In the genomic region with DNA sequence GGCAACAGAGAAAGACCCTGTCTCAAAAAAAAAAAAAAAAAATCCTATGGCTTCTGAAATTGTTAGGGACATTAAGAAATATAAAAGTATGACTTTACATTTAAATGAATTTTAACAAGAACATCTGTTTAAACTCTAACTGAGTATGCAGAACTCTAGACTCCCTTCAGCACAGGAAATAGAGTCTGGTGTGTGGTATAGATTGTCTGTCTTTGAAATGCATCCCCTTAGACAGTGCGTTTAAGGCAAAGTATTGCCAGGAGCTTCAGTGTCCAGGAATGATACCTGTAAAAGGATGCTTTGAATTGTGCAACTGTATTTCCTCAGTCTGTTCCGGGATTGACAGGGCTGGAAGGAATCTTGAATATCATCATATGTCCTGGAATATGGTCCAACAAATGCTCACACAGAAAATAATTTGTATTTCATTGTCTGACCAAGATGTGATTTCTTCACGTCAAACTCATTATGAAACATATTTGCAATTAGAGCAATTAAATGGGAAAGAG, we compare ENCODE assay signal across 20 cellular contexts.
DNase-seq lines count a peak whose midpoint lies in the region; ATAC-seq, FAIRE-seq and TF ChIP-seq lines count a peak whose summit lies in the region.
"Had no signal": no experiment of that assay in that cellular context is flagged by ENCODE, and none has a peak within 500 bp of the region (broad histone marks: within the 10 kb centered on the region; RNA-seq: fewer than 3 reads in every experiment).

No MANE protein-coding gene starts in this region.

- DNase-seq in HepG2 (ENCODE audit: low spot score) (no peak), right lobe of liver (no peak), Kasumi-1 (lab: John Stamatoyannopoulos, UW) (peak; percentile 2 to 3), spleen (no peak), MG63 (no peak), H7 (no peak)
- DNase-seq in activated effector memory CD4-positive, alpha-beta T cell treated with anti-CD3 and anti-CD28 coated beads, Interleukin-2, amount 50 U/mL, for 16 hours = no peak
- DNase-seq: Caco-2; CD8-positive, alpha-beta T cell; EL; GDM1; HFFc6 had no signal

- 25% methylated on average over 3 of the region's 3 CpGs for WGBS in HepG2 (ENCODE audit: low lambda C conversion rate)
- 67% methylated on average over 3 of the region's 3 CpGs for WGBS in right lobe of liver (ENCODE audit: insufficient coverage, low coverage, low lambda C conversion rate, missing lambda C conversion rate)
- WGBS in spleen, 5 donors = 67 to 79% (median 74%) methylated on average over 3 of the region's 3 CpGs

- H3K27ac ChIP-seq in HepG2 (ENCODE audit: extremely low read length, insufficient read depth, low read length) (no peak overlapping the region), right lobe of liver (no peak overlapping the region), VCaP (0 out of 2 replicates have a peak overlapping the region, but pooled peaks have one; percentile 10), spleen (peak overlapping the region in 6 of 8 donors; percentile 47 to 75 (median 63))
- H3K27ac ChIP-seq: 22Rv1, BLaER1, C4-2B had no signal

- no peak overlapping the region for H3K4me2 ChIP-seq in HepG2 (ENCODE audit: low read depth, low read length)
- H3K4me2 ChIP-seq: BLaER1, GM23338 had no signal

- FAIRE-seq in HepG2 (lab: Jason Lieb, UNC) = no peak
- FAIRE-seq: A204.1, GM12878 had no signal

- H3K27me3 ChIP-seq in HepG2 (ENCODE audit: control insufficient read depth in 1 of 2, insufficient read depth in 2 of 2, low read length in 2 of 2) (peaks cover 0 to 5% of the 10 kb centered on the region in 2 experiments; a peak in 1 of 5 replicates), right lobe of liver (no peaks in the 10 kb centered on the region), spleen (replicated peaks in 1 of 7) (no peaks in the 10 kb centered on the region), MG63 (no peaks in the 10 kb centered on the region), H7 (ENCODE audit: control insufficient read depth, insufficient read depth, low read length) (no peaks in the 10 kb centered on the region)
- H3K27me3 ChIP-seq: BLaER1 had no signal

- intact Hi-C loops in HepG2 (cut with micrococcal nuclease; ENCODE audit: unreplicated experiment) (no loop called here), right lobe of liver (cut with DNase I) (no loop called here), spleen (cut with DNase I; ENCODE audit: low total_unique reads) (no loop called here)

- no peak for TF ChIP-seq RAD21 in HepG2 (CRISPR knock-in tag; IDR thresholded peaks at IDR 0.05)

- TF ChIP-seq CTCF in HepG2 (CRISPR knock-in tag; IDR thresholded peaks at IDR 0.05) (no peak), right lobe of liver (IDR thresholded peaks at IDR 0.05) (no peak), VCaP (conservative IDR thresholded peaks at IDR 0.05) (no peak), spleen (IDR thresholded peaks at IDR 0.05 in 8 of 11, conservative IDR thresholded peaks at IDR 0.05 in 3 of 11) (no peak)

- H3K4me1 ChIP-seq in HepG2 (ENCODE audit: insufficient read depth, low read length) (no peaks in the 10 kb centered on the region), right lobe of liver (peaks cover 0 to 7% (median 0%) of the 10 kb centered on the region in 4 donors), spleen (peaks cover 0 to 24% (median 4%) of the 10 kb centered on the region in 6 donors)
- H3K4me1 ChIP-seq: BLaER1, Caco-2, HAP-1 had no signal

- H3K9me3 ChIP-seq in HepG2 (ENCODE audit: low read length) (no peaks in the 10 kb centered on the region), right lobe of liver (no peaks in the 10 kb centered on the region), spleen (no peaks in the 10 kb centered on the region), MG63 (no peaks in the 10 kb centered on the region)
- H3K9me3 ChIP-seq: BLaER1, Caco-2, HAP-1 had no signal

- TF ChIP-seq EP300 in HepG2 (IDR thresholded peaks at IDR 0.05; ENCODE audit: low read depth in 2 of 2, low read length in 2 of 2) (no peak), HepG2 (CRISPR knock-in tag; IDR thresholded peaks at IDR 0.05; ENCODE audit: borderline replicate concordance) (no peak)

- no peak overlapping the region for H2AFZ ChIP-seq in HepG2 (ENCODE audit: low read length)
- H2AFZ ChIP-seq: GM23338 had no signal

- BruUV-seq in HepG2 (replicated peaks; lab: Mats Ljungman, UMichigan) = no TSS peak

- no peaks in the 10 kb centered on the region for H4K20me1 ChIP-seq in HepG2 (ENCODE audit: insufficient read depth, low read length)
- H4K20me1 ChIP-seq: BLaER1 had no signal

- H3K36me3 ChIP-seq in HepG2 (replicated peaks in 1 of 2; ENCODE audit: control insufficient read depth in 1 of 2, insufficient read depth in 2 of 2, low read length in 2 of 2) = no peaks in the 10 kb centered on the region
- no peaks in the 10 kb centered on the region for H3K36me3 ChIP-seq in right lobe of liver
- H3K36me3 ChIP-seq in spleen = no peaks in the 10 kb centered on the region
- H3K36me3 ChIP-seq in MG63 = 0 out of 2 replicates have a peak, but pooled peaks cover 3% of the 10 kb centered on the region
- no peaks in the 10 kb centered on the region for H3K36me3 ChIP-seq in H7 (replicated peaks; ENCODE audit: control insufficient read depth, insufficient read depth, low read length)
- H3K36me3 ChIP-seq: BLaER1, HAP-1 had no signal

- H3K4me3 ChIP-seq in HepG2 (replicated peaks in 1 of 3; ENCODE audit: insufficient read depth in 1 of 3, low read depth in 2 of 3, low read length in 3 of 3) = no peak overlapping the region
- no peak overlapping the region for H3K4me3 ChIP-seq in right lobe of liver
- H3K4me3 ChIP-seq in spleen = no peak overlapping the region
- no peak overlapping the region for H3K4me3 ChIP-seq in MG63
- no peak overlapping the region for H3K4me3 ChIP-seq in H7 (ENCODE audit: insufficient read depth, low read depth, low read length)
- H3K4me3 ChIP-seq: BLaER1, GM12878, GM23338, HAP-1 had no signal

- H3K79me2 ChIP-seq in HepG2 (ENCODE audit: insufficient read depth, low read length) = no peaks in the 10 kb centered on the region

- CTCF ChIA-PET in HepG2 (lab: Yijun Ruan, JAX; ENCODE audit: low intra/inter-chr PET ratio, low total read pairs) = no interaction called here

- POLR2A ChIA-PET in HepG2 (lab: Yijun Ruan, JAX) = no interaction called here

- no peak overlapping the region for H3K9ac ChIP-seq in HepG2 (ENCODE audit: insufficient read depth, low read depth, low read length)
- H3K9ac ChIP-seq: BLaER1 had no signal

- in situ Hi-C loops in HepG2 (cut with HindIII; ENCODE audit: extremely low pct_ligation_motif_present, low pct_unique_long_range_greater_than_20kb) = no loop called here

- no peak for ATAC-seq in HepG2
- ATAC-seq in right lobe of liver = no peak
- ATAC-seq: GM12878, GM23338 had no signal

- TF ChIP-seq POLR2A in HepG2 (IDR thresholded peaks at IDR 0.05; ENCODE audit: insufficient read depth in 1 of 2, low read depth in 2 of 2, low read length in 2 of 2) (no peak), right lobe of liver (IDR thresholded peaks at IDR 0.05) (no peak), spleen (IDR thresholded peaks at IDR 0.05) (no peak)

TF ChIP-seq in HepG2, 621 proteins besides CTCF, POLR2A, EP300 and RAD21:
- TF ChIP-seq MEIS2 (CRISPR knock-in tag; IDR thresholded peaks at IDR 0.05) (no peak), NPAS2 (CRISPR knock-in tag; IDR thresholded peaks at IDR 0.05; ENCODE audit: borderline replicate concordance) (no peak), NAIF1 (CRISPR knock-in tag; IDR thresholded peaks at IDR 0.05; ENCODE audit: borderline replicate concordance) (no peak), NFYB (CRISPR knock-in tag; IDR thresholded peaks at IDR 0.05) (no peak), CEBPB (IDR thresholded peaks at IDR 0.05; ENCODE audit: borderline replicate concordance, low read depth, low read length) (0 out of 2 replicates have a peak, but pooled peaks have one; percentile 7), ETV5 (CRISPR knock-in tag; IDR thresholded peaks at IDR 0.05; ENCODE audit: borderline replicate concordance) (no peak), RBAK (CRISPR knock-in tag; IDR thresholded peaks at IDR 0.05) (no peak)
- TF ChIP-seq, protein P1, sequence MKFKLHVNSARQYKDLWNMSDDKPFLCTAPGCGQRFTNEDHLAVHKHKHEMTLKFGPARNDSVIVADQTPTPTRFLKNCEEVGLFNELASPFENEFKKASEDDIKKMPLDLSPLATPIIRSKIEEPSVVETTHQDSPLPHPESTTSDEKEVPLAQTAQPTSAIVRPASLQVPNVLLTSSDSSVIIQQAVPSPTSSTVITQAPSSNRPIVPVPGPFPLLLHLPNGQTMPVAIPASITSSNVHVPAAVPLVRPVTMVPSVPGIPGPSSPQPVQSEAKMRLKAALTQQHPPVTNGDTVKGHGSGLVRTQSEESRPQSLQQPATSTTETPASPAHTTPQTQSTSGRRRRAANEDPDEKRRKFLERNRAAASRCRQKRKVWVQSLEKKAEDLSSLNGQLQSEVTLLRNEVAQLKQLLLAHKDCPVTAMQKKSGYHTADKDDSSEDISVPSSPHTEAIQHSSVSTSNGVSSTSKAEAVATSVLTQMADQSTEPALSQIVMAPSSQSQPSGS (CRISPR knock-in tag; IDR thresholded peaks at IDR 0.05) = no peak
- TF ChIP-seq, protein P2, sequence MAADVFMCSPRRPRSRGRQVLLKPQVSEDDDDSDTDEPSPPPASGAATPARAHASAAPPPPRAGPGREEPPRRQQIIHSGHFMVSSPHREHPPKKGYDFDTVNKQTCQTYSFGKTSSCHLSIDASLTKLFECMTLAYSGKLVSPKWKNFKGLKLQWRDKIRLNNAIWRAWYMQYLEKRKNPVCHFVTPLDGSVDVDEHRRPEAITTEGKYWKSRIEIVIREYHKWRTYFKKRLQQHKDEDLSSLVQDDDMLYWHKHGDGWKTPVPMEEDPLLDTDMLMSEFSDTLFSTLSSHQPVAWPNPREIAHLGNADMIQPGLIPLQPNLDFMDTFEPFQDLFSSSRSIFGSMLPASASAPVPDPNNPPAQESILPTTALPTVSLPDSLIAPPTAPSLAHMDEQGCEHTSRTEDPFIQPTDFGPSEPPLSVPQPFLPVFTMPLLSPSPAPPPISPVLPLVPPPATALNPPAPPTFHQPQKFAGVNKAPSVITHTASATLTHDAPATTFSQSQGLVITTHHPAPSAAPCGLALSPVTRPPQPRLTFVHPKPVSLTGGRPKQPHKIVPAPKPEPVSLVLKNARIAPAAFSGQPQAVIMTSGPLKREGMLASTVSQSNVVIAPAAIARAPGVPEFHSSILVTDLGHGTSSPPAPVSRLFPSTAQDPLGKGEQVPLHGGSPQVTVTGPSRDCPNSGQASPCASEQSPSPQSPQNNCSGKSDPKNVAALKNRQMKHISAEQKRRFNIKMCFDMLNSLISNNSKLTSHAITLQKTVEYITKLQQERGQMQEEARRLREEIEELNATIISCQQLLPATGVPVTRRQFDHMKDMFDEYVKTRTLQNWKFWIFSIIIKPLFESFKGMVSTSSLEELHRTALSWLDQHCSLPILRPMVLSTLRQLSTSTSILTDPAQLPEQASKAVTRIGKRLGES (CRISPR knock-in tag; IDR thresholded peaks at IDR 0.05; ENCODE audit: borderline replicate concordance) = no peak

Comparison
In these comparisons a context has a peak if more than half of its experiments do, and no peak if none do; other contexts are left out.
1. DNase-seq: peak in Kasumi-1 (2 of 2); none in HepG2 (single experiment), right lobe of liver (0 of 3), spleen (single experiment), MG63 (single experiment), activated effector memory CD4-positive, alpha-beta T cell treated with anti-CD3 and anti-CD28 coated beads, Interleukin-2, amount 50 U/mL, for 16 hours (single experiment) and H7 (single experiment).
2. H3K27ac ChIP-seq: peak in VCaP (single experiment) and spleen (6 of 8); none in HepG2 (single experiment) and right lobe of liver (0 of 3).